In the genomic region with DNA sequence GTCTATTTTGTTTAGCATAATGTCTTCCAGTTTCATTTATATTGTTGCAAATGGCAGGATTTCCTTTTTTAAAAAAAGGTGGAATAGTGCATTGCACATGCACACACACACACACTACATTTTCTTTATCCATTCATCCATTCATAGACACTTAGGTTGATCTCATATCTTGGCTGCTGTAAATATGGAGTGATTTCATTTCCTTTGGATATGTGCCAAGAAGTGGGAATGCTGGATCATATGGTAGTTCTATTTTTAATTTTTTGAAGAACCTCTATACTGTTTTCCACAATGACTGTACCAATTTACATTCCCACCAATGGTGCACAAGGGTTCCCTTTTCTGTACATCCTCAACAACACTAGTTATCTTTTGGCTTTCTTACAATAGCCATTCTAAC, we compare ENCODE assay signal across 20 cellular contexts.
DNase-seq lines count a peak whose midpoint lies in the region; ATAC-seq, FAIRE-seq and TF ChIP-seq lines count a peak whose summit lies in the region.
"Had no signal": no experiment of that assay in that cellular context is flagged by ENCODE, and none has a peak within 500 bp of the region (broad histone marks: within the 10 kb centered on the region; RNA-seq: fewer than 3 reads in every experiment).

No MANE protein-coding gene starts in this region.

- H3K4me3 Mint-ChIP-seq in activated naive CD4-positive, alpha-beta T cell treated with anti-CD3 and anti-CD28 coated beads, Interleukin-2, amount 10 ng/mL, durations not matched to agents 7 days and 5 days: no peak overlapping the region
- H3K4me3 Mint-ChIP-seq: activated CD4-positive, alpha-beta T cell treated with anti-CD3 and anti-CD28 coated beads, Interleukin-2, amount 10 ng/mL, durations not matched to agents 7 days and 5 days; nephron had no signal

- no peak for FAIRE-seq in K562 (lab: Jason Lieb, UNC)
- FAIRE-seq: GM12892, TTC549 had no signal

- H3K9me1 ChIP-seq in K562 (ENCODE audit: control insufficient read depth, insufficient read depth, low read length): no peaks in the 10 kb centered on the region

- TF ChIP-seq EP300 in K562 (IDR thresholded peaks at IDR 0.05; ENCODE audit: low read length): no peak

- BruUV-seq in K562 (replicated peaks; lab: Mats Ljungman, UMichigan): no TSS peak

- H3K9ac ChIP-seq in K562 (ENCODE audit: insufficient read depth in 1 of 2, low read depth in 2 of 2, low read length in 2 of 2): no peak overlapping the region
- H3K9ac ChIP-seq: KMS-11 had no signal

- no peak overlapping the region for H3K27ac ChIP-seq in K562 (ENCODE audit: extremely low read depth, low read depth, low read length)
- H3K27ac ChIP-seq: body of pancreas, heart right ventricle, KMS-11 had no signal

- H3K27ac Mint-ChIP-seq in activated naive CD4-positive, alpha-beta T cell treated with anti-CD3 and anti-CD28 coated beads, Interleukin-2, amount 10 ng/mL, durations not matched to agents 7 days and 5 days: no peak overlapping the region
- H3K27ac Mint-ChIP-seq: activated CD4-positive, alpha-beta T cell treated with anti-CD3 and anti-CD28 coated beads, Interleukin-2, amount 10 ng/mL, durations not matched to agents 7 days and 5 days; nephron; progenitor cell of endocrine pancreas had no signal

- H3K4me3 ChIP-seq in K562: no peak overlapping the region
- H3K4me3 ChIP-seq: body of pancreas, heart right ventricle had no signal

- no peaks in the 10 kb centered on the region for H3K79me2 ChIP-seq in K562 (ENCODE audit: control insufficient read depth, insufficient read depth, low read length)

- no peaks in the 10 kb centered on the region for H4K20me1 ChIP-seq in K562 (replicated peaks; ENCODE audit: control insufficient read depth, insufficient read depth, low read length)

- CTCF ChIA-PET in K562 (lab: Yijun Ruan, JAX; ENCODE audit: low intra/inter-chr PET ratio): no interaction called here
- CTCF ChIA-PET in activated naive CD4-positive, alpha-beta T cell treated with anti-CD3 and anti-CD28 coated beads, Interleukin-2, amount 10 ng/mL, durations not matched to agents 7 days and 5 days (lab: Charles Lee): no interaction called here

- H3K9me3 ChIP-seq in K562 (replicated peaks; ENCODE audit: control insufficient read depth, insufficient read depth, low read depth, low read length): peaks cover 2% of the 10 kb centered on the region; the same call in 1 of the 2 replicates

- H3K27me3 ChIP-seq in K562 (ENCODE audit: control insufficient read depth in 2 of 2, insufficient read depth in 2 of 2, low read length in 2 of 2): no peaks in the 10 kb centered on the region
- H3K27me3 ChIP-seq: body of pancreas, heart right ventricle had no signal

- peak; percentile 3 for DNase-seq in ELR (ENCODE audit: low read depth)
- DNase-seq in NCI-H1694 treated with DMSO at 0.1 percent for 48 hours (lab: John Stamatoyannopoulos, UW): peak; percentile 3
- no peak for DNase-seq in K562 (ENCODE audit: extremely low read depth in 1 of 4, low spot score in 3 of 4)
- peak; percentile 13 for DNase-seq in kidney tubule cell (ENCODE audit: low spot score)
- DNase-seq in activated naive CD4-positive, alpha-beta T cell treated with anti-CD3 and anti-CD28 coated beads, Interleukin-2, amount 10 ng/mL, durations not matched to agents 7 days and 5 days: no peak
- DNase-seq: activated CD4-positive, alpha-beta T cell treated with anti-CD3 and anti-CD28 coated beads, Interleukin-2, amount 10 ng/mL, durations not matched to agents 7 days and 5 days; activated naive CD4-positive, alpha-beta T cell treated with anti-CD3 and anti-CD28 coated beads, Interleukin-2, amount 50 U/mL, for 16 hours; body of pancreas; Caco-2; GF-D8; heart right ventricle; NCI-H1092 treated with DMSO at 0.1 percent for 48 hours; NCI-H524 treated with DMSO at 0.1 percent for 48 hours had no signal

- no peaks in the 10 kb centered on the region for H3K36me3 ChIP-seq in K562 (ENCODE audit: control insufficient read depth, insufficient read depth, low read length)
- H3K36me3 ChIP-seq: heart right ventricle had no signal

- no peak for TF ChIP-seq RAD21 in K562 (CRISPR knock-in tag; conservative IDR thresholded peaks at IDR 0.05 in 1 of 2, IDR thresholded peaks at IDR 0.05 in 1 of 2)

- peaks cover 4% of the 10 kb centered on the region for H3K27me3 Mint-ChIP-seq in activated naive CD4-positive, alpha-beta T cell treated with anti-CD3 and anti-CD28 coated beads, Interleukin-2, amount 10 ng/mL, durations not matched to agents 7 days and 5 days
- H3K27me3 Mint-ChIP-seq: progenitor cell of endocrine pancreas had no signal

- TF ChIP-seq CTCF in K562 (IDR thresholded peaks at IDR 0.05 in 2 of 3, conservative IDR thresholded peaks at IDR 0.05 in 1 of 3; ENCODE audit: insufficient read depth in 2 of 3, low read depth in 1 of 3, low read length in 3 of 3): no peak

- TF ChIP-seq POLR2A in K562 (conservative IDR thresholded peaks at IDR 0.05): no peak

- intact Hi-C loops in K562 (cut with micrococcal nuclease): no loop called here

- in situ Hi-C loops in K562 (cut with MboI): no loop called here

- no peaks in the 10 kb centered on the region for H3K36me3 Mint-ChIP-seq in activated naive CD4-positive, alpha-beta T cell treated with anti-CD3 and anti-CD28 coated beads, Interleukin-2, amount 10 ng/mL, durations not matched to agents 7 days and 5 days

- ATAC-seq in K562: no peak
- no peak for ATAC-seq in HG03196 (IDR thresholded peaks at IDR 0.05; ENCODE audit: unreplicated experiment)
- no peak for ATAC-seq in GM19463 (IDR thresholded peaks at IDR 0.05; ENCODE audit: unreplicated experiment)
- ATAC-seq: body of pancreas, heart right ventricle had no signal

- no peaks in the 10 kb centered on the region for H3K4me1 Mint-ChIP-seq in activated naive CD4-positive, alpha-beta T cell treated with anti-CD3 and anti-CD28 coated beads, Interleukin-2, amount 10 ng/mL, durations not matched to agents 7 days and 5 days
- H3K4me1 Mint-ChIP-seq: activated CD4-positive, alpha-beta T cell treated with anti-CD3 and anti-CD28 coated beads, Interleukin-2, amount 10 ng/mL, durations not matched to agents 7 days and 5 days had no signal

- H3K4me2 ChIP-seq in K562 (ENCODE audit: insufficient read depth, low read length): no peak overlapping the region
- H3K4me2 ChIP-seq: KMS-11 had no signal

- no peak overlapping the region for H2AFZ ChIP-seq in K562 (ENCODE audit: low read depth, low read length)

- POLR2A ChIA-PET in K562 (lab: Yijun Ruan, JAX): no interaction called here

- no peaks in the 10 kb centered on the region for H3K4me1 ChIP-seq in K562 (replicated peaks in 1 of 2; ENCODE audit: control insufficient read depth in 2 of 2, insufficient read depth in 2 of 2, low read length in 2 of 2)
- H3K4me1 ChIP-seq: body of pancreas, Caco-2 had no signal

- H3K9me3 Mint-ChIP-seq in activated naive CD4-positive, alpha-beta T cell treated with anti-CD3 and anti-CD28 coated beads, Interleukin-2, amount 10 ng/mL, durations not matched to agents 7 days and 5 days: peaks cover 11% of the 10 kb centered on the region

TF ChIP-seq in K562, 482 proteins besides CTCF, POLR2A, EP300 and RAD21:
- TF ChIP-seq NFIC (IDR thresholded peaks at IDR 0.05) (peak; percentile 70), ZC3H8 (IDR thresholded peaks at IDR 0.05) (no peak)

Comparison
In these comparisons a context has a peak if more than half of its experiments do, and no peak if none do; other contexts are left out.
1. DNase-seq: peak in ELR (single experiment), NCI-H1694 treated with DMSO at 0.1 percent for 48 hours (single experiment) and kidney tubule cell (single experiment); none in K562 (0 of 4) and activated naive CD4-positive, alpha-beta T cell treated with anti-CD3 and anti-CD28 coated beads, Interleukin-2, amount 10 ng/mL, durations not matched to agents 7 days and 5 days (single experiment).